13 cellular contexts compared by ENCODE assay signal in genomic region chr19:14512420-14512961, GRCh38. TPM values are rescaled to one million over a fixed set of nuclear protein-coding genes. Genes with fewer than 3 reads are reported as not detected.
DNase-seq lines count a peak whose midpoint lies in the region; ATAC-seq and TF ChIP-seq lines count a peak whose summit lies in the region.
"Had no signal": no experiment of that assay in that cellular context is flagged by ENCODE, and none has a peak within 500 bp of the region (broad histone marks: within the 10 kb centered on the region; RNA-seq: fewer than 3 reads in every experiment).

No MANE protein-coding gene starts in this region.

- intact Hi-C loops in CD4-positive, alpha-beta T cell (cut with DNase I, micrococcal nuclease), result no loop called here
- intact Hi-C loops in spleen (cut with DNase I; ENCODE audit: low total_unique reads), result no loop called here

- TF ChIP-seq CTCF in CD4-positive, alpha-beta T cell (IDR thresholded peaks at IDR 0.05), result no peak
- TF ChIP-seq CTCF in Loucy (conservative IDR thresholded peaks at IDR 0.05; ENCODE audit: low read length) (no peak), osteoblast (IDR thresholded peaks at IDR 0.05; ENCODE audit: extremely low read depth, low read depth, low read length) (no peak), chondrocyte (IDR thresholded peaks at IDR 0.05) (no peak), spleen (IDR thresholded peaks at IDR 0.05 in 8 of 11, conservative IDR thresholded peaks at IDR 0.05 in 3 of 11) (no peak)

- CTCF ChIA-PET in CD4-positive, alpha-beta T cell (lab: Charles Lee), result no interaction called here

- H3K9me3 ChIP-seq in CD4-positive, alpha-beta T cell (ENCODE audit: control insufficient read depth, low read length), result no peaks in the 10 kb centered on the region
- H3K9me3 ChIP-seq in Loucy (ENCODE audit: insufficient read depth, low read depth, low read length) (no peaks in the 10 kb centered on the region), osteoblast (ENCODE audit: low read depth, low read length) (no peaks in the 10 kb centered on the region), spleen (no peaks in the 10 kb centered on the region)
- H3K9me3 ChIP-seq: BE2C had no signal

- H3K4me2 ChIP-seq in Loucy (ENCODE audit: low read depth, low read length, poor library complexity, severe bottlenecking) (no peak overlapping the region), osteoblast (ENCODE audit: insufficient read depth, low read length) (no peak overlapping the region)

- H3K9me2 ChIP-seq in Loucy (replicated peaks; ENCODE audit: low read depth, low read length), result no peaks in the 10 kb centered on the region

- peak overlapping the region; percentile 92 for H3K27ac Mint-ChIP-seq in CD4-positive, alpha-beta T cell
- no peak overlapping the region for H3K27ac Mint-ChIP-seq in chondrocyte (ENCODE audit: unreplicated experiment)

- no peak overlapping the region for H3K4me3 ChIP-seq in Loucy (ENCODE audit: low read length, poor library complexity, severe bottlenecking)
- H3K4me3 ChIP-seq in osteoblast (ENCODE audit: insufficient read depth, low read length), result no peak overlapping the region
- H3K4me3 ChIP-seq in spleen, result no peak overlapping the region

- H3K79me2 ChIP-seq in Loucy (ENCODE audit: insufficient read depth, low read length), result peaks cover 46% of the 10 kb centered on the region
- peaks cover 34% of the 10 kb centered on the region for H3K79me2 ChIP-seq in osteoblast (ENCODE audit: insufficient read depth, low read length)

- H4K20me1 ChIP-seq in Loucy (ENCODE audit: insufficient read depth, low read length, poor library complexity, severe bottlenecking) (peaks cover 39% of the 10 kb centered on the region), osteoblast (ENCODE audit: insufficient read depth, low read length) (peaks cover 29% of the 10 kb centered on the region)

- H2AFZ ChIP-seq in Loucy (ENCODE audit: low read length) (no peak overlapping the region), osteoblast (ENCODE audit: low read length) (no peak overlapping the region)

- no peaks in the 10 kb centered on the region for H3K9me3 Mint-ChIP-seq in CD4-positive, alpha-beta T cell
- H3K9me3 Mint-ChIP-seq in chondrocyte (ENCODE audit: low read depth), result no peaks in the 10 kb centered on the region

- POLR2A ChIA-PET in CD4-positive, alpha-beta T cell (lab: Charles Lee), result interaction anchor here (0.7 to 10.0 kb wide), 3 partner anchors 7 to 862 kb away, joined by 3 to 430 read pairs (median 3); partner anchors contain the start of genes DNAJB1 and GIPC1

- H3K4me3 Mint-ChIP-seq in CD4-positive, alpha-beta T cell, result peak overlapping the region; percentile 34
- no peak overlapping the region for H3K4me3 Mint-ChIP-seq in chondrocyte (ENCODE audit: unreplicated experiment)

- H3K27ac ChIP-seq in CD4-positive, alpha-beta T cell (ENCODE audit: low read depth, low read length), result no peak overlapping the region
- H3K27ac ChIP-seq in epithelial cell of prostate (peak overlapping the region; percentile 98), osteoblast (ENCODE audit: low read depth, low read length) (no peak overlapping the region), spleen (no peak overlapping the region)

- WGBS in spleen, 5 donors, result 94 to 97% (median 96%) methylated on average over 14 of the region's 14 CpGs

- ATAC-seq in CD4-positive, alpha-beta T cell (ENCODE audit: poor library complexity), result no peak

- no peaks in the 10 kb centered on the region for H3K27me3 ChIP-seq in CD4-positive, alpha-beta T cell (ENCODE audit: control insufficient read depth, insufficient read depth, low read length)
- H3K27me3 ChIP-seq in Loucy (ENCODE audit: insufficient read depth, low read length, poor library complexity, severe bottlenecking) (no peaks in the 10 kb centered on the region), osteoblast (ENCODE audit: insufficient read depth, low read length) (no peaks in the 10 kb centered on the region), spleen (replicated peaks in 1 of 7) (no peaks in the 10 kb centered on the region)
- H3K27me3 ChIP-seq: BE2C had no signal

- peak overlapping the region; percentile 2 for H3K9ac ChIP-seq in Loucy (ENCODE audit: low read depth, low read length, poor library complexity, severe bottlenecking)

- no peak for DNase-seq in CD4-positive, alpha-beta T cell
- DNase-seq in epithelial cell of prostate (ENCODE audit: low read depth, low spot score), result no peak
- peak; percentile 38 for DNase-seq in osteoblast (ENCODE audit: insufficient read length, low spot score, missing footprints)
- DNase-seq in stimulated activated CD4-positive, alpha-beta T cell treated with anti-CD3 and anti-CD28 coated beads, Interleukin-1b, Interleukin-23, amount 100 ng/mL, for 48 hours, result no peak
- DNase-seq in superior temporal gyrus (ENCODE audit: extremely low spot score), result no peak
- no peak for DNase-seq in chondrocyte (ENCODE audit: low spot score)
- DNase-seq in spleen, result no peak
- DNase-seq: BE2C, HCEC 1CT, NCI-H1092 treated with DMSO at 0.1 percent for 48 hours, NCI-H1694 treated with DMSO at 0.1 percent for 48 hours, NCI-H446 had no signal

- no peaks in the 10 kb centered on the region for H3K27me3 Mint-ChIP-seq in CD4-positive, alpha-beta T cell
- no peaks in the 10 kb centered on the region for H3K27me3 Mint-ChIP-seq in chondrocyte (ENCODE audit: low read depth)

- no peak for TF ChIP-seq POLR2A in spleen (IDR thresholded peaks at IDR 0.05)

- H3K4me1 ChIP-seq in Loucy (ENCODE audit: insufficient read depth, low read length, poor library complexity, severe bottlenecking) (peaks cover 47% of the 10 kb centered on the region), osteoblast (ENCODE audit: insufficient read depth, low read length) (peaks cover 36% of the 10 kb centered on the region), spleen (peaks cover 36 to 90% (median 60%) of the 10 kb centered on the region in 6 donors)
- H3K4me1 ChIP-seq: BE2C had no signal

- peaks cover 4% of the 10 kb centered on the region; the same call in 1 of the 2 replicates for H3F3A ChIP-seq in Loucy (ENCODE audit: low read depth)

- peaks cover 49% of the 10 kb centered on the region for H3K36me3 Mint-ChIP-seq in CD4-positive, alpha-beta T cell (ENCODE audit: low read depth)
- peaks cover 22% of the 10 kb centered on the region for H3K36me3 Mint-ChIP-seq in chondrocyte (ENCODE audit: low read depth)

- H3K36me3 ChIP-seq in Loucy (ENCODE audit: insufficient read depth, low read length) (peaks cover 32% of the 10 kb centered on the region; the same call in 1 of the 2 replicates), osteoblast (ENCODE audit: insufficient read depth, low read length) (peaks cover 27% of the 10 kb centered on the region), spleen (peaks cover 0 to 41% (median 29%) of the 10 kb centered on the region in 6 donors)

- peaks cover 75% of the 10 kb centered on the region for H3K4me1 Mint-ChIP-seq in CD4-positive, alpha-beta T cell (ENCODE audit: low read depth)
- peaks cover 50% of the 10 kb centered on the region for H3K4me1 Mint-ChIP-seq in chondrocyte (ENCODE audit: low read depth)

RNA-seq across cellular contexts. Expression of gene DNAJB1, which starts 5.7 kb away (rescaled TPM):
- total RNA-seq in CD4-positive, alpha-beta T cell, result 100 to 1,000 TPM; 666 to 672 TPM
- 65.1 and 70.9 TPM in 2 replicates for total RNA-seq in osteoblast
- 63.1 to 85.1 TPM (median 77.2 TPM) in 3 replicates for total RNA-seq in chondrocyte
- total RNA-seq in spleen, result 100 to 1,000 TPM in 1 of 7 donors, 10 to 100 TPM in 6; 33.9 to 157 (median 43.0) TPM
- 10 to 100 TPM; 12.6 to 29.4 (median 19.7) TPM for polyA plus RNA-seq in spleen

RNA-seq across cellular contexts. Expression of gene GIPC1, which starts 16.6 kb away (rescaled TPM):
- 10 to 100 TPM; 17.8 to 21.0 TPM for total RNA-seq in CD4-positive, alpha-beta T cell
- total RNA-seq in osteoblast (114 and 115 TPM in 2 replicates), chondrocyte (83.7 to 107 TPM (median 99.6 TPM) in 3 replicates), spleen (10 to 100 TPM; 17.1 to 40.4 (median 21.7) TPM)
- 10 to 100 TPM; 30.0 to 58.1 (median 31.3) TPM for polyA plus RNA-seq in spleen

RNA-seq across cellular contexts. Expression of gene TECR, which starts 16.9 kb away (rescaled TPM):
- total RNA-seq in CD4-positive, alpha-beta T cell, result 100 to 1,000 TPM; 217 to 232 TPM
- total RNA-seq in osteoblast (40.1 and 41.6 TPM in 2 replicates), chondrocyte (69.4 to 98.0 TPM (median 70.7 TPM) in 3 replicates), spleen (10 to 100 TPM; 51.6 to 92.2 (median 60.9) TPM)
- polyA plus RNA-seq in spleen, result 10 to 100 TPM; 75.8 to 89.0 (median 76.6) TPM

RNA-seq across cellular contexts. Expression of gene PTGER1, which starts 37.3 kb away (rescaled TPM):
- not detected for total RNA-seq in CD4-positive, alpha-beta T cell
- total RNA-seq in osteoblast (0.72 and 0.88 TPM in 2 replicates), chondrocyte (0.29 to 1.6 TPM (median 1.4 TPM) in 3 replicates), spleen (10 to 100 TPM in 5 of 7 donors, 1 to 10 TPM in 2; 4.6 to 26.8 (median 12.4) TPM)
- 1 to 10 TPM; 1.8 to 2.8 (median 2.2) TPM for polyA plus RNA-seq in spleen

RNA-seq across cellular contexts. Expression of gene NDUFB7, which starts 59.4 kb away (rescaled TPM):
- 10 to 100 TPM; 31.7 to 39.1 TPM for total RNA-seq in CD4-positive, alpha-beta T cell
- total RNA-seq in osteoblast, result 219 and 227 TPM in 2 replicates
- total RNA-seq in chondrocyte, result 126 to 154 TPM (median 128 TPM) in 3 replicates
- total RNA-seq in spleen, result 100 to 1,000 TPM in 3 of 7 donors, 10 to 100 TPM in 4; 77.2 to 185 (median 92.3) TPM
- 100 to 1,000 TPM; 283 to 374 (median 336) TPM for polyA plus RNA-seq in spleen
